In the genomic region with DNA sequence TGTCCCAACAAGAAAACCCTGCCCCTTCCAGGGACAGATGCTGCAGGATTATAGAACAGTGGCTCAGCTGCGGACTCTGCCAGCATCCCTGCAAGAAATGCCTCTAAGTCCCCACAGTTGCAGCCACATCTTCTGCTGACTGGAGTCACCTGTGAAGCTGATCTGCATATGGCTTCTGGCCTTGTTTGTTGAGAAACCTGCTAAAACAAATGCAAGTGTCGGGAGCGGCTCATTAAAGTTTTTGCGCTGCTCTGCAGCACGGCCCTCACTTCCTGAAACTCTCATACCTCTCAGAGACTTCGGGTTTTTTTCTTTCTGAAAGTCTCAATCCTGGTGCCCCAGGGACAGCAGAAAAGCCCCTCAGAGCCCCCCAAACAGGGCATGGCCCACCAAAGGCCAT, we compare ENCODE assay signal across 23 cellular contexts.
"Had no signal": no experiment of that assay in that cellular context is flagged by ENCODE, and none has a peak within 500 bp of the region (broad histone marks: within the 10 kb centered on the region; RNA-seq: fewer than 3 reads in every experiment).

No MANE protein-coding gene starts in this region.

- H3K36me3 Mint-ChIP-seq: activated CD4-positive, alpha-beta memory T cell treated with anti-CD3 and anti-CD28 coated beads for 36 hours; activated CD8-positive, alpha-beta memory T cell treated with anti-CD3 and anti-CD28 coated beads, Interleukin-2, amount 10 ng/mL, durations not matched to agents 7 days and 5 days; activated naive CD4-positive, alpha-beta T cell treated with anti-CD3 and anti-CD28 coated beads, Interleukin-2, amount 50 U/mL, for 24 hours; brain; naive thymus-derived CD8-positive, alpha-beta T cell; stimulated activated naive B cell treated with anti-CD40 and anti-IgM and Interleukin-4, amounts not matched to agents 10 μg/mL and 1 μg/mL and 100 μg/mL, for 72 hours had no signal

- DNase-seq: activated CD4-positive, alpha-beta memory T cell treated with anti-CD3 and anti-CD28 coated beads for 36 hours; activated CD4-positive, alpha-beta T cell treated with anti-CD3 and anti-CD28 coated beads for 48 hours; activated CD8-positive, alpha-beta memory T cell treated with anti-CD3 and anti-CD28 coated beads, Interleukin-2, amount 10 ng/mL, durations not matched to agents 7 days and 5 days; activated gamma-delta T cell treated with Interleukin-2 at 50 U/mL for 16 hours; activated T-cell treated with anti-CD3 and anti-CD28 coated beads for 4 hours; aorta; dermis blood vessel endothelial cell; effector CD8-positive, alpha-beta T cell; foreskin keratinocyte; kidney; left lung; naive thymus-derived CD8-positive, alpha-beta T cell; retina; sigmoid colon; stimulated activated CD4-positive, alpha-beta T cell treated with anti-CD3 and anti-CD28 coated beads, Interleukin-2, amount 100 ng/mL, for 48 hours; stimulated activated CD8-positive, alpha-beta memory T cell treated with anti-CD3 and anti-CD28 coated beads, Interleukin-4, amount 100 ng/mL, for 48 hours; stimulated activated naive B cell treated with anti-CD40 and anti-IgM and Interleukin-4, amounts not matched to agents 10 μg/mL and 1 μg/mL and 100 μg/mL, for 72 hours; T-helper 17 cell had no signal

- H3K36me3 ChIP-seq: left lung, sigmoid colon had no signal

- H3K4me3 ChIP-seq: left lung, lung, sigmoid colon, smooth muscle cell had no signal

- H3K9me3 Mint-ChIP-seq: activated CD4-positive, alpha-beta memory T cell treated with anti-CD3 and anti-CD28 coated beads for 36 hours; activated naive CD4-positive, alpha-beta T cell treated with anti-CD3 and anti-CD28 coated beads, Interleukin-2, amount 50 U/mL, for 24 hours; stimulated activated naive B cell treated with anti-CD40 and anti-IgM and Interleukin-4, amounts not matched to agents 10 μg/mL and 1 μg/mL and 100 μg/mL, for 72 hours; type B pancreatic cell had no signal

- H3K4me1 Mint-ChIP-seq: activated CD8-positive, alpha-beta memory T cell treated with anti-CD3 and anti-CD28 coated beads, Interleukin-2, amount 10 ng/mL, durations not matched to agents 7 days and 5 days; T-helper 17 cell had no signal

- H3K27ac ChIP-seq: foreskin keratinocyte, left lung, sigmoid colon had no signal

- H3K27me3 Mint-ChIP-seq: activated CD4-positive, alpha-beta memory T cell treated with anti-CD3 and anti-CD28 coated beads for 36 hours; activated CD8-positive, alpha-beta memory T cell treated with anti-CD3 and anti-CD28 coated beads, Interleukin-2, amount 10 ng/mL, durations not matched to agents 7 days and 5 days; activated naive CD4-positive, alpha-beta T cell treated with anti-CD3 and anti-CD28 coated beads, Interleukin-2, amount 50 U/mL, for 24 hours; brain; stimulated activated naive B cell treated with anti-CD40 and anti-IgM and Interleukin-4, amounts not matched to agents 10 μg/mL and 1 μg/mL and 100 μg/mL, for 72 hours; T-helper 17 cell had no signal

- H3K27me3 ChIP-seq: foreskin keratinocyte, sigmoid colon had no signal

- ATAC-seq: activated CD8-positive, alpha-beta memory T cell treated with anti-CD3 and anti-CD28 coated beads, Interleukin-2, amount 10 ng/mL, durations not matched to agents 7 days and 5 days; foreskin keratinocyte; left lung; naive thymus-derived CD8-positive, alpha-beta T cell; T-helper 17 cell had no signal

- H3K27ac Mint-ChIP-seq: activated CD4-positive, alpha-beta memory T cell treated with anti-CD3 and anti-CD28 coated beads for 36 hours; activated CD8-positive, alpha-beta memory T cell treated with anti-CD3 and anti-CD28 coated beads, Interleukin-2, amount 10 ng/mL, durations not matched to agents 7 days and 5 days; activated naive CD4-positive, alpha-beta T cell treated with anti-CD3 and anti-CD28 coated beads, Interleukin-2, amount 50 U/mL, for 24 hours; stimulated activated naive B cell treated with anti-CD40 and anti-IgM and Interleukin-4, amounts not matched to agents 10 μg/mL and 1 μg/mL and 100 μg/mL, for 72 hours; T-helper 17 cell; type B pancreatic cell had no signal

- H3K4me1 ChIP-seq: foreskin keratinocyte, left lung had no signal

- H3K4me3 Mint-ChIP-seq: activated CD4-positive, alpha-beta memory T cell treated with anti-CD3 and anti-CD28 coated beads for 36 hours; activated CD8-positive, alpha-beta memory T cell treated with anti-CD3 and anti-CD28 coated beads, Interleukin-2, amount 10 ng/mL, durations not matched to agents 7 days and 5 days; activated naive CD4-positive, alpha-beta T cell treated with anti-CD3 and anti-CD28 coated beads, Interleukin-2, amount 50 U/mL, for 24 hours; brain; naive thymus-derived CD8-positive, alpha-beta T cell; stimulated activated naive B cell treated with anti-CD40 and anti-IgM and Interleukin-4, amounts not matched to agents 10 μg/mL and 1 μg/mL and 100 μg/mL, for 72 hours; T-helper 17 cell; type B pancreatic cell had no signal

- H3K4me2 ChIP-seq: smooth muscle cell had no signal

- H3K9me3 ChIP-seq: left lung, sigmoid colon had no signal
